Comparison of ENCODE assay signal across 9 cellular contexts in genomic region chr12:132638541-132639408, GRCh38. TPM values are rescaled to one million over a fixed set of nuclear protein-coding genes. Genes with fewer than 3 reads are reported as not detected.
DNase-seq lines count a peak whose midpoint lies in the region; ATAC-seq, FAIRE-seq and TF ChIP-seq lines count a peak whose summit lies in the region.
"Had no signal": no experiment of that assay in that cellular context is flagged by ENCODE, and none has a peak within 500 bp of the region (broad histone marks: within the 10 kb centered on the region; RNA-seq: fewer than 3 reads in every experiment).

No MANE protein-coding gene starts in this region.

- CTCF ChIA-PET in GM10248 (lab: Yijun Ruan, JAX) = interaction anchor here (0.6 to 1.9 kb wide), 14 partner anchors 8 to 492 kb away, joined by 3 to 11 read pairs (median 4); partner anchors contain the start of gene LRCOL1

- DNase-seq in A172 (ENCODE audit: low spot score) = peak; percentile 27
- peak; percentile 54 for DNase-seq in GM10248 (ENCODE audit: extremely low spot score)
- DNase-seq in esophagus squamous epithelium (lab: John Stamatoyannopoulos, UW) = no peak
- peak in 3 of 6 donors; percentile 32 to 58 (median 34) for DNase-seq in pancreas
- DNase-seq in midbrain (lab: John Stamatoyannopoulos, UW) = no peak
- DNase-seq in activated naive CD4-positive, alpha-beta T cell (lab: John Stamatoyannopoulos, UW) = no peak
- no peak for DNase-seq in activated CD4-positive, CD25-positive, alpha-beta regulatory T cell (lab: John Stamatoyannopoulos, UW)

- ATAC-seq in pancreas = peak in 3 of 4 donors; percentile 79 to 86 (median 81)

- no peak for TF ChIP-seq POLR2A in esophagus squamous epithelium (IDR thresholded peaks at IDR 0.05)

- H3K27ac ChIP-seq in esophagus squamous epithelium (peak overlapping the region in 2 of 4 donors; percentile 21 to 44), pancreas (no peak overlapping the region)

- H3K36me3 ChIP-seq in esophagus squamous epithelium = peaks cover 14 to 98% (median 36%) of the 10 kb centered on the region in 3 donors
- peaks cover 0 to 15% (median 0%) of the 10 kb centered on the region in 3 donors for H3K36me3 ChIP-seq in pancreas

- H3K4me1 ChIP-seq in esophagus squamous epithelium (no peaks in the 10 kb centered on the region), pancreas (no peaks in the 10 kb centered on the region)
- H3K4me1 ChIP-seq: HAP-1 had no signal

- H3K9me3 ChIP-seq in esophagus squamous epithelium (no peaks in the 10 kb centered on the region), pancreas (no peaks in the 10 kb centered on the region)
- H3K9me3 ChIP-seq: HAP-1 had no signal

- POLR2A ChIA-PET in GM10248 (lab: Yijun Ruan, JAX) = no interaction called here

- H3K4me3 ChIP-seq in esophagus squamous epithelium (no peak overlapping the region), pancreas (no peak overlapping the region)
- H3K4me3 ChIP-seq: HAP-1 had no signal

- WGBS in esophagus squamous epithelium, 2 donors = 71 to 72% methylated on average over 22 to 24 of the region's 25 CpGs
- 77 to 78% methylated on average over 25 of the region's 25 CpGs for WGBS in pancreas, 2 donors

- intact Hi-C loops in esophagus squamous epithelium (cut with DNase I) = no loop called here
- intact Hi-C loops in pancreas (cut with DNase I) = no loop called here

- no peaks in the 10 kb centered on the region for H3K27me3 ChIP-seq in esophagus squamous epithelium
- H3K27me3 ChIP-seq in pancreas = no peaks in the 10 kb centered on the region

- no peak for FAIRE-seq in pancreas (lab: Jason Lieb, UNC)

- peak; percentile 66 for TF ChIP-seq CTCF in GM10248 (IDR thresholded peaks at IDR 0.05; ENCODE audit: control extremely low read depth, extremely low read depth, low read depth, missing control alignments)
- peak in 4 of 6 experiments; percentile 54 to 77 (median 60) for TF ChIP-seq CTCF in esophagus squamous epithelium (IDR thresholded peaks at IDR 0.05)
- peak; percentile 36 to 77 (median 52) for TF ChIP-seq CTCF in pancreas (IDR thresholded peaks at IDR 0.05)

TF ChIP-seq in PFSK-1, 5 proteins besides CTCF, POLR2A, EP300 and RAD21:
- TF ChIP-seq POLR2AphosphoS5 (IDR thresholded peaks at IDR 0.05; ENCODE audit: low read depth, low read length) (peak; percentile 51), FOXP2 (optimal IDR thresholded peaks at IDR 0.05; ENCODE audit: borderline replicate concordance, extremely low read depth, extremely low read length, insufficient read depth) (no peak)

RNA-seq across cellular contexts. Expression of gene P2RX2, which starts 20.2 kb away (rescaled TPM):
- not detected in 2 replicates for total RNA-seq in A172 (2014; rRNA removed; shearing (Covaris generic))
- 0.79 TPM for polyA plus RNA-seq in PFSK-1 (2012; ENCODE audit: insufficient read length, low read depth)
- total RNA-seq in esophagus squamous epithelium = 1 to 10 TPM in 1 of 4 donors, under 1 TPM in 1, not detected in 2; 0.35 to 8.0 TPM
- under 1 TPM in 3 of 6 donors, not detected in 3; 0.08 to 0.37 (median 0.09) TPM for total RNA-seq in pancreas
- polyA plus RNA-seq in pancreas = 10 to 100 TPM in 1 of 2 donors, 1 to 10 TPM in 1; 6.1 to 12.0 TPM

RNA-seq across cellular contexts. Expression of gene LRCOL1, which starts 28.4 kb away (rescaled TPM):
- 1.1 and 1.4 TPM in 2 replicates for total RNA-seq in A172 (2014; rRNA removed; shearing (Covaris generic))
- polyA plus RNA-seq in PFSK-1 (2012; ENCODE audit: insufficient read length, low read depth) = not detected
- 1 to 10 TPM in 1 of 4 donors, not detected in 3; 1.5 TPM for total RNA-seq in esophagus squamous epithelium
- not detected for total RNA-seq in pancreas
- under 1 TPM in 1 of 2 donors, not detected in 1; 0.21 TPM for polyA plus RNA-seq in pancreas

RNA-seq across cellular contexts. Expression of gene POLE, which starts 48.4 kb away (rescaled TPM):
- 25.6 and 28.9 TPM in 2 replicates for total RNA-seq in A172 (2014; rRNA removed; shearing (Covaris generic))
- polyA plus RNA-seq in PFSK-1 (2012; ENCODE audit: insufficient read length, low read depth) = 216 TPM
- total RNA-seq in esophagus squamous epithelium = 10 to 100 TPM; 17.8 to 42.4 (median 27.0) TPM
- 10 to 100 TPM in 5 of 6 donors, 1 to 10 TPM in 1; 7.2 to 17.1 (median 14.3) TPM for total RNA-seq in pancreas
- 10 to 100 TPM; 31.0 to 45.7 TPM for polyA plus RNA-seq in pancreas

RNA-seq across cellular contexts. Expression of gene PXMP2, which starts 48.6 kb away (rescaled TPM):
- 36.3 and 43.1 TPM in 2 replicates for total RNA-seq in A172 (2014; rRNA removed; shearing (Covaris generic))
- polyA plus RNA-seq in PFSK-1 (2012; ENCODE audit: insufficient read length, low read depth) = 24.5 TPM
- 10 to 100 TPM; 16.3 to 31.9 (median 18.5) TPM for total RNA-seq in esophagus squamous epithelium
- total RNA-seq in pancreas = 10 to 100 TPM; 12.2 to 27.1 (median 14.2) TPM
- 10 to 100 TPM in 1 of 2 donors, 1 to 10 TPM in 1; 7.7 to 13.5 TPM for polyA plus RNA-seq in pancreas

Comparison
In these comparisons a context has a peak if more than half of its experiments do, and no peak if none do; other contexts are left out.
1. DNase-seq: peak in A172 (single experiment) and GM10248 (single experiment); none in esophagus squamous epithelium (single experiment), midbrain (single experiment), activated naive CD4-positive, alpha-beta T cell (0 of 4) and activated CD4-positive, CD25-positive, alpha-beta regulatory T cell (0 of 4).
2. Peak in every context shown above with its lines, with median percentiles within 50 percentile points of each other: CTCF ChIP-seq.